ENCODE assay signal across 13 cellular contexts in the genomic region with DNA sequence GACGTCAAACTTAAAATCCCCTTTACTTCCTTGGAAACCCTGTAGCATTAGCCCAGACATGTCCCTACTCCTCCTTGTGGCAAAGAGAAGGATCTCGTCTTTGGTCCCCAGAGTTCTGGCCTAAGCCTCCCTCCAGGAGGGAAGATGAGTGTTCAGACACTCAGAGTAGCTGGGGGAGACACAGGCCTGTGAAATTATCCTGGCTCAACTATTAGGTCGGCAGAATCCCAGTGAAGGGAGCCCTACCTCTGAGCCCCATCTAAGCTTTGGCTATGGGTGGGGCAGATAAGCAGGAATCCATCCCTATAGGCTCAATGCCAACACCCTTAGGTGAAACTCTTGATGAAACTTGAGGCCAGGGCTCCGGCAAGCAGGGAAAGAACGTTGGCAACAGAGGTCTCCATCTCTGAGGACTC. TPM values are rescaled to one million over a fixed set of nuclear protein-coding genes. Genes with fewer than 3 reads are reported as not detected.
DNase-seq lines count a peak whose midpoint lies in the region; ATAC-seq and TF ChIP-seq lines count a peak whose summit lies in the region.
"Had no signal": no experiment of that assay in that cellular context is flagged by ENCODE, and none has a peak within 500 bp of the region (broad histone marks: within the 10 kb centered on the region; RNA-seq: fewer than 3 reads in every experiment).

No MANE protein-coding gene starts in this region.

- CTCF ChIA-PET in A673 (lab: Charles Lee), result no interaction called here

- H3K79me2 ChIP-seq in H9 (ENCODE audit: insufficient read depth, low read length) (no peaks in the 10 kb centered on the region), hepatocyte (no peaks in the 10 kb centered on the region)

- H3K9ac ChIP-seq in H9 (ENCODE audit: extremely low read depth, insufficient read length, low read length), result no peak overlapping the region

- H3K9me3 Mint-ChIP-seq in H9, result no peaks in the 10 kb centered on the region
- no peaks in the 10 kb centered on the region for H3K9me3 Mint-ChIP-seq in activated T-helper 2 cell treated with anti-CD3 and anti-CD28 coated beads, Interferon-gamma antibody, Interleukin-2, Interleukin-4, amounts not matched to agents 10 μg/mL and 5 μg/mL and 100 μg/mL, durations not matched to agents 14 hours and 24 hours and 36 hours
- H3K9me3 Mint-ChIP-seq: activated CD4-positive, alpha-beta T cell treated with anti-CD3 and anti-CD28 coated beads, Interleukin-2, amount 10 ng/mL, durations not matched to agents 7 days and 5 days; natural killer cell treated with Interleukin-12 subunit alpha and Interleukin-12 subunit beta and Interleukin-15 and Interleukin-18, amount 100 ng/mL, for 72 hours had no signal

- H3K9me3 ChIP-seq in A673 (ENCODE audit: low read depth, low read length, poor library complexity, severe bottlenecking), result no peaks in the 10 kb centered on the region
- no peaks in the 10 kb centered on the region for H3K9me3 ChIP-seq in H9 (ENCODE audit: control insufficient read depth, low read depth, low read length)
- no peaks in the 10 kb centered on the region for H3K9me3 ChIP-seq in hepatocyte (ENCODE audit: low read depth)
- H3K9me3 ChIP-seq: body of pancreas had no signal

- no peak overlapping the region for H4K91ac ChIP-seq in H9 (ENCODE audit: insufficient read length, low read depth, low read length)

- no peaks in the 10 kb centered on the region for H3K4me1 ChIP-seq in A673 (ENCODE audit: insufficient read depth, low read length, poor library complexity, severe bottlenecking)
- H3K4me1 ChIP-seq in H9 (ENCODE audit: insufficient read depth, low read length), result no peaks in the 10 kb centered on the region; the same call in 1 of the 2 replicates
- H3K4me1 ChIP-seq in hepatocyte (ENCODE audit: insufficient read depth), result peaks cover 13% of the 10 kb centered on the region

- intact Hi-C loops in A673 (cut with micrococcal nuclease; ENCODE audit: unreplicated experiment), result no loop called here
- intact Hi-C loops in activated T-helper 2 cell treated with anti-CD3 and anti-CD28 coated beads, Interferon-gamma antibody, Interleukin-2, Interleukin-4, amounts not matched to agents 10 μg/mL and 5 μg/mL and 100 μg/mL, durations not matched to agents 14 hours and 24 hours and 36 hours (cut with micrococcal nuclease), result loop anchor here (5.0 kb wide), 1 partner anchor 259 kb away; no protein-coding TSS in a partner anchor

- no peaks in the 10 kb centered on the region for H3K36me3 ChIP-seq in A673 (ENCODE audit: insufficient read depth, low read length, poor library complexity, severe bottlenecking)
- no peaks in the 10 kb centered on the region for H3K36me3 ChIP-seq in hepatocyte (replicated peaks; ENCODE audit: insufficient read depth, low read depth)

- H2BK12ac ChIP-seq in H9 (ENCODE audit: insufficient read length, low read depth, low read length), result no peak overlapping the region

- no peak overlapping the region for H3K4me3 Mint-ChIP-seq in H9
- H3K4me3 Mint-ChIP-seq in activated T-helper 2 cell treated with anti-CD3 and anti-CD28 coated beads, Interferon-gamma antibody, Interleukin-2, Interleukin-4, amounts not matched to agents 10 μg/mL and 5 μg/mL and 100 μg/mL, durations not matched to agents 14 hours and 24 hours and 36 hours (ENCODE audit: low read depth), result no peak overlapping the region
- H3K4me3 Mint-ChIP-seq: activated CD4-positive, alpha-beta T cell treated with anti-CD3 and anti-CD28 coated beads, Interleukin-2, amount 10 ng/mL, durations not matched to agents 7 days and 5 days had no signal

- H3K4me1 Mint-ChIP-seq in H9, result peaks cover 42 to 43% of the 10 kb centered on the region in 2 experiments
- peaks cover 20% of the 10 kb centered on the region for H3K4me1 Mint-ChIP-seq in activated T-helper 2 cell treated with anti-CD3 and anti-CD28 coated beads, Interferon-gamma antibody, Interleukin-2, Interleukin-4, amounts not matched to agents 10 μg/mL and 5 μg/mL and 100 μg/mL, durations not matched to agents 14 hours and 24 hours and 36 hours (ENCODE audit: low read depth)

- no peaks in the 10 kb centered on the region for H4K20me1 ChIP-seq in H9 (ENCODE audit: control insufficient read depth, insufficient read depth, insufficient read length)
- no peaks in the 10 kb centered on the region for H4K20me1 ChIP-seq in hepatocyte (ENCODE audit: insufficient read depth, poor library complexity, severe bottlenecking)

- H3T11ph ChIP-seq in H9 (ENCODE audit: low read length), result no peak overlapping the region

- H3K23ac ChIP-seq in H9 (ENCODE audit: insufficient read length, low read depth, low read length), result no peak overlapping the region

- H3K4me2 ChIP-seq in H9 (ENCODE audit: insufficient read depth, insufficient read length, low read length) (no peak overlapping the region), hepatocyte (no peak overlapping the region)

- H3K18ac ChIP-seq in H9 (ENCODE audit: insufficient read length, low read depth, low read length), result no peak overlapping the region

- no peak overlapping the region for H3K27ac ChIP-seq in A673 (ENCODE audit: low read depth, low read length, poor library complexity, severe bottlenecking)
- no peak overlapping the region for H3K27ac ChIP-seq in H9 (ENCODE audit: insufficient read length, low read depth, low read length)
- no peak overlapping the region for H3K27ac ChIP-seq in hepatocyte
- H3K27ac ChIP-seq: body of pancreas had no signal

- H3K14ac ChIP-seq in H9 (ENCODE audit: insufficient read depth, low read length), result no peak overlapping the region

- H2AFZ ChIP-seq in H9 (ENCODE audit: low read length) (no peak overlapping the region), hepatocyte (no peak overlapping the region)

- no peak overlapping the region for H4K8ac ChIP-seq in H9 (replicated peaks; ENCODE audit: insufficient read length, low read depth, low read length)

- H2BK120ac ChIP-seq in H9 (ENCODE audit: low read depth, low read length, poor library complexity, severe bottlenecking), result no peak overlapping the region

- no peak overlapping the region for H2BK20ac ChIP-seq in H9 (ENCODE audit: low read depth, low read length, poor library complexity, severe bottlenecking)

- no peak overlapping the region for H3K4ac ChIP-seq in H9 (ENCODE audit: low read depth, low read length)

- no peak overlapping the region for H4K5ac ChIP-seq in H9 (ENCODE audit: insufficient read length, low read depth, low read length)

- no peak overlapping the region for H2BK15ac ChIP-seq in H9 (ENCODE audit: low read depth, low read length)

- no peak overlapping the region for H2AK5ac ChIP-seq in H9 (ENCODE audit: insufficient read length, low read length)

- no peak overlapping the region for H3K56ac ChIP-seq in H9 (ENCODE audit: insufficient read length, low read depth, low read length)

- H2BK5ac ChIP-seq in H9 (ENCODE audit: insufficient read length, low read length), result no peak overlapping the region

- no TSS peak for BruUV-seq in A673 (replicated peaks; lab: Mats Ljungman, UMichigan)

- no peaks in the 10 kb centered on the region for H3K27me3 ChIP-seq in A673 (replicated peaks; ENCODE audit: insufficient read depth, low read depth, low read length, poor library complexity)
- H3K27me3 ChIP-seq in H9 (ENCODE audit: insufficient read depth, low read length), result no peaks in the 10 kb centered on the region; the same call in 1 of the 2 replicates
- H3K27me3 ChIP-seq in hepatocyte, result no peaks in the 10 kb centered on the region
- H3K27me3 ChIP-seq: body of pancreas had no signal

- no peak overlapping the region for H3K4me3 ChIP-seq in A673 (ENCODE audit: low read depth, low read length, poor library complexity, severe bottlenecking)
- H3K4me3 ChIP-seq in hepatocyte, result no peak overlapping the region
- H3K4me3 ChIP-seq: body of pancreas had no signal

- POLR2A ChIA-PET in A673 (lab: Charles Lee; ENCODE audit: low non-redundant PET), result no interaction called here

- H3K27ac Mint-ChIP-seq in H9, result peak overlapping the region in 2 of 3 experiments; percentile 18 to 38; a peak in 1 of 7 replicates
- H3K27ac Mint-ChIP-seq in activated T-helper 2 cell treated with anti-CD3 and anti-CD28 coated beads, Interferon-gamma antibody, Interleukin-2, Interleukin-4, amounts not matched to agents 10 μg/mL and 5 μg/mL and 100 μg/mL, durations not matched to agents 14 hours and 24 hours and 36 hours, result peak overlapping the region; percentile 28
- H3K27ac Mint-ChIP-seq: activated CD4-positive, alpha-beta T cell treated with anti-CD3 and anti-CD28 coated beads, Interleukin-2, amount 10 ng/mL, durations not matched to agents 7 days and 5 days had no signal

- peak; percentile 65 for DNase-seq in A673 (ENCODE audit: low spot score)
- no peak for DNase-seq in H9
- DNase-seq in activated T-helper 2 cell treated with anti-CD3 and anti-CD28 coated beads, Interferon-gamma antibody, Interleukin-2, Interleukin-4, amounts not matched to agents 10 μg/mL and 5 μg/mL and 100 μg/mL, durations not matched to agents 14 hours and 24 hours and 36 hours (ENCODE audit: low spot score), result no peak
- DNase-seq in iPS-NIHi7 (ENCODE audit: extremely low spot score), result peak; percentile 39
- DNase-seq in NCI-H2029 (lab: John Stamatoyannopoulos, UW), result no peak
- DNase-seq in NCI-H2081 (lab: John Stamatoyannopoulos, UW), result no peak
- DNase-seq in hepatocyte (ENCODE audit: low spot score), result no peak
- DNase-seq: activated CD4-positive, alpha-beta T cell treated with anti-CD3 and anti-CD28 coated beads, Interleukin-2, amount 10 ng/mL, durations not matched to agents 7 days and 5 days; body of pancreas; KG1 had no signal

- peaks cover 20% of the 10 kb centered on the region for H3K27me3 Mint-ChIP-seq in H9 (ENCODE audit: low read depth)
- no peaks in the 10 kb centered on the region for H3K27me3 Mint-ChIP-seq in activated T-helper 2 cell treated with anti-CD3 and anti-CD28 coated beads, Interferon-gamma antibody, Interleukin-2, Interleukin-4, amounts not matched to agents 10 μg/mL and 5 μg/mL and 100 μg/mL, durations not matched to agents 14 hours and 24 hours and 36 hours (ENCODE audit: low read depth)
- H3K27me3 Mint-ChIP-seq: activated CD4-positive, alpha-beta T cell treated with anti-CD3 and anti-CD28 coated beads, Interleukin-2, amount 10 ng/mL, durations not matched to agents 7 days and 5 days; natural killer cell treated with Interleukin-12 subunit alpha and Interleukin-12 subunit beta and Interleukin-15 and Interleukin-18, amount 100 ng/mL, for 72 hours had no signal

- no peak for ATAC-seq in HG03159 (IDR thresholded peaks at IDR 0.05; ENCODE audit: unreplicated experiment)
- ATAC-seq: body of pancreas; natural killer cell treated with Interleukin-12 subunit alpha and Interleukin-12 subunit beta and Interleukin-15 and Interleukin-18, amount 100 ng/mL, for 72 hours had no signal

- TF ChIP-seq CTCF in A673 (conservative IDR thresholded peaks at IDR 0.05; ENCODE audit: low read depth, low read length) (peak; percentile 41; the same call in 1 of the 2 replicates), H9 (conservative IDR thresholded peaks at IDR 0.05) (peak; percentile 55), hepatocyte (IDR thresholded peaks at IDR 0.05; ENCODE audit: poor library complexity) (no peak)

- WGBS in H9 (ENCODE audit: extremely low coverage, insufficient read length, low lambda C conversion rate), result no CpG with 5 or more reads among the region's 5 CpGs
- WGBS in hepatocyte (ENCODE audit: low lambda C conversion rate, missing lambda C conversion rate), result 76% methylated on average over 5 of the region's 5 CpGs

- H3K36me3 Mint-ChIP-seq in H9 (ENCODE audit: insufficient read depth in 1 of 3, low read depth in 3 of 3), result no peaks in the 10 kb centered on the region
- H3K36me3 Mint-ChIP-seq in activated T-helper 2 cell treated with anti-CD3 and anti-CD28 coated beads, Interferon-gamma antibody, Interleukin-2, Interleukin-4, amounts not matched to agents 10 μg/mL and 5 μg/mL and 100 μg/mL, durations not matched to agents 14 hours and 24 hours and 36 hours (ENCODE audit: low read depth), result peaks cover 6% of the 10 kb centered on the region
- H3K36me3 Mint-ChIP-seq: natural killer cell treated with Interleukin-12 subunit alpha and Interleukin-12 subunit beta and Interleukin-15 and Interleukin-18, amount 100 ng/mL, for 72 hours had no signal

- H3K9me2 ChIP-seq in hepatocyte (replicated peaks; ENCODE audit: insufficient read depth), result no peaks in the 10 kb centered on the region

- H3K23me2 ChIP-seq in H9 (ENCODE audit: insufficient read length, low read depth, low read length, poor library complexity, severe bottlenecking), result peaks cover 4% of the 10 kb centered on the region

- H3K79me1 ChIP-seq in H9 (ENCODE audit: insufficient read depth, low read depth, low read length, poor library complexity, severe bottlenecking), result no peaks in the 10 kb centered on the region

RNA-seq across cellular contexts. Expression of gene SFN, which starts 1.7 kb away (rescaled TPM):
- 0.24 TPM in 1 of 2 replicates, not detected in the other for total RNA-seq in A673 (2021)
- 3.8 and 4.3 TPM in 2 replicates for total RNA-seq in H9 (2021)
- total RNA-seq in activated T-helper 2 cell treated with anti-CD3 and anti-CD28 coated beads, Interferon-gamma antibody, Interleukin-2, Interleukin-4, amounts not matched to agents 10 μg/mL and 5 μg/mL and 100 μg/mL, durations not matched to agents 14 hours and 24 hours and 36 hours, result 0.32 and 0.62 TPM in 2 replicates
- 2.5 and 3.4 TPM in 2 replicates for total RNA-seq in hepatocyte
- 7.3 and 8.5 TPM in 2 replicates for polyA plus RNA-seq in hepatocyte

RNA-seq across cellular contexts. Expression of gene GPN2, which starts 28.8 kb away (rescaled TPM):
- 40.8 and 41.4 TPM in 2 replicates for total RNA-seq in A673 (2021)
- 44.3 and 47.8 TPM in 2 replicates for total RNA-seq in H9 (2021)
- total RNA-seq in activated T-helper 2 cell treated with anti-CD3 and anti-CD28 coated beads, Interferon-gamma antibody, Interleukin-2, Interleukin-4, amounts not matched to agents 10 μg/mL and 5 μg/mL and 100 μg/mL, durations not matched to agents 14 hours and 24 hours and 36 hours, result 36.0 and 43.1 TPM in 2 replicates
- total RNA-seq in hepatocyte, result 12.6 and 15.8 TPM in 2 replicates
- polyA plus RNA-seq in hepatocyte, result 37.9 and 44.6 TPM in 2 replicates

RNA-seq across cellular contexts. Expression of gene ZDHHC18, which starts 34.8 kb away (rescaled TPM):
- total RNA-seq in A673 (2021) (27.9 and 31.5 TPM in 2 replicates), H9 (2021) (33.1 and 38.9 TPM in 2 replicates), hepatocyte (14.9 and 21.7 TPM in 2 replicates)
- 62.7 and 64.3 TPM in 2 replicates for total RNA-seq in activated T-helper 2 cell treated with anti-CD3 and anti-CD28 coated beads, Interferon-gamma antibody, Interleukin-2, Interleukin-4, amounts not matched to agents 10 μg/mL and 5 μg/mL and 100 μg/mL, durations not matched to agents 14 hours and 24 hours and 36 hours
- polyA plus RNA-seq in hepatocyte, result 22.5 and 22.6 TPM in 2 replicates

RNA-seq across cellular contexts. Expression of gene GPATCH3, which starts 39.0 kb away (rescaled TPM):
- total RNA-seq in A673 (2021) (17.5 and 19.5 TPM in 2 replicates), H9 (2021) (19.4 and 21.2 TPM in 2 replicates), hepatocyte (9.5 and 11.6 TPM in 2 replicates)
- 12.7 and 14.9 TPM in 2 replicates for total RNA-seq in activated T-helper 2 cell treated with anti-CD3 and anti-CD28 coated beads, Interferon-gamma antibody, Interleukin-2, Interleukin-4, amounts not matched to agents 10 μg/mL and 5 μg/mL and 100 μg/mL, durations not matched to agents 14 hours and 24 hours and 36 hours
- 15.8 and 18.4 TPM in 2 replicates for polyA plus RNA-seq in hepatocyte

RNA-seq across cellular contexts. Expression of gene NR0B2, which starts 52.5 kb away (rescaled TPM):
- not detected in 2 replicates for total RNA-seq in A673 (2021)
- not detected in 2 replicates for total RNA-seq in H9 (2021)
- total RNA-seq in activated T-helper 2 cell treated with anti-CD3 and anti-CD28 coated beads, Interferon-gamma antibody, Interleukin-2, Interleukin-4, amounts not matched to agents 10 μg/mL and 5 μg/mL and 100 μg/mL, durations not matched to agents 14 hours and 24 hours and 36 hours, result not detected in 2 replicates
- total RNA-seq in hepatocyte, result 37.4 and 39.1 TPM in 2 replicates
- polyA plus RNA-seq in hepatocyte, result 57.5 and 68.1 TPM in 2 replicates
- total RNA-seq: activated CD4-positive, alpha-beta T cell treated with anti-CD3 and anti-CD28 coated beads, Interleukin-2, amount 10 ng/mL, durations not matched to agents 7 days and 5 days; natural killer cell treated with Interleukin-12 subunit alpha and Interleukin-12 subunit beta and Interleukin-15 and Interleukin-18, amount 100 ng/mL, for 72 hours; OCI-LY7 had no signal

Comparison
In these comparisons a context has a peak if more than half of its experiments do, and no peak if none do; other contexts are left out.
1. DNase-seq: peak in A673 (single experiment) and iPS-NIHi7 (single experiment); none in H9 (single experiment), activated T-helper 2 cell treated with anti-CD3 and anti-CD28 coated beads, Interferon-gamma antibody, Interleukin-2, Interleukin-4, amounts not matched to agents 10 μg/mL and 5 μg/mL and 100 μg/mL, durations not matched to agents 14 hours and 24 hours and 36 hours (single experiment), NCI-H2029 (single experiment), NCI-H2081 (0 of 2) and hepatocyte (single experiment).